7 cellular contexts compared by ENCODE assay signal in the genomic region with DNA sequence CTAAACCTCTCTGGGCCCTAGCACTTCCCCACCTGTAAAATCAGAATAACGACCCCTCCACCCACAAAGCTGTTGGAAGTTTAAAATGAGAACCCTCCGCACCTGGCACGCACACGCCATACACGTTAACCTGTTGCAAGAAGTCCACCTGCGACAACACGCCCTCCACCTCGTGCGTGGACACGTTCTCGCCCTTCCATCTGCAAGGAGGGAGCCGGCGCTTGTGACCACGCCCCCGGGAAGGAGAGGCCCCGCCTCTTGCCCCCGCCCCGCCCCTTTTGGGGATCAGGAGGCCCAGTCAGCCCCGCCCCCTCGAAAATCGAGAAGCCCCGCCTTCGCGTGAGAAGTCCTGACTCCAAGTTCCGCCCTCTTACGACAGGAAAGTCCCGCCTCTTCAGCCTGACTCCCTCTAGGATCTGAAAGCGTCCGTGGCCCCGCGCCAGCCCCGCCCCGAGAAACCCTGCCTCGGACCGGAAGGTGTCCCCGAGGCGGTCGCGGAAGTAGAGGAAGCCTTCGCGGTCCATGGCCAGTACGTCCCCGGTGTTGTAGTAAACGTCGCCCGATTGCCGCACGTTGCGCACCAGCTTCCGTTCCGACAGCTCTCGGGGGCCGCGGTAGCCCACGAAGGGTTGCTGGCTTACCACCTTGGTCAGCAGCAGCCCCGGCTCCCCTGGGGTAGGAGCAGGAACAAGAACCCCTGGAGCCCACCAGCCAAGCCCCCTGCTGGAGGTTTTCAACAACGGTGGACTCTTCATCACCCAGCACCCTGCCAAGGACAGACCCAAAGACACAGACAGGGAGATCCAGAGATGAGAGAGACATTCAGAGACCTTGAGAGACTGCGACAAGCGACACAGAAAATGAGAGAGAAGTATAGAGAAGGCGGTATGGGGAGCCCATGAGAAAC.
DNase-seq lines count a peak whose midpoint lies in the region; ATAC-seq and TF ChIP-seq lines count a peak whose summit lies in the region.

No MANE protein-coding gene starts in this region.

- peak; percentile 89 for ATAC-seq in GM18505 (IDR thresholded peaks at IDR 0.05; ENCODE audit: unreplicated experiment)
- ATAC-seq in HG02970 (IDR thresholded peaks at IDR 0.05; ENCODE audit: low FRiP score, unreplicated experiment): peak; percentile 87

- TF ChIP-seq POLR2A in GM18505 (IDR thresholded peaks at IDR 0.05; ENCODE audit: borderline replicate concordance, extremely low read depth, insufficient read depth, insufficient read length): peak; percentile 79

- DNase-seq in NCI-H1930 (lab: John Stamatoyannopoulos, UW) (peak; percentile 99 to 100), T-helper 22 cell (ENCODE audit: low read depth) (peak; percentile 87), astrocyte of the hippocampus (ENCODE audit: low read depth, low spot score) (peak; percentile 100), hippocampal formation (lab: John Stamatoyannopoulos, UW) (peak; percentile 98 to 99), retina (peak; percentile 94)

Comparison
In these comparisons a context has a peak if more than half of its experiments do, and no peak if none do; other contexts are left out.
1. Peak in every context shown above with its lines: DNase-seq and ATAC-seq.